In the genomic region with DNA sequence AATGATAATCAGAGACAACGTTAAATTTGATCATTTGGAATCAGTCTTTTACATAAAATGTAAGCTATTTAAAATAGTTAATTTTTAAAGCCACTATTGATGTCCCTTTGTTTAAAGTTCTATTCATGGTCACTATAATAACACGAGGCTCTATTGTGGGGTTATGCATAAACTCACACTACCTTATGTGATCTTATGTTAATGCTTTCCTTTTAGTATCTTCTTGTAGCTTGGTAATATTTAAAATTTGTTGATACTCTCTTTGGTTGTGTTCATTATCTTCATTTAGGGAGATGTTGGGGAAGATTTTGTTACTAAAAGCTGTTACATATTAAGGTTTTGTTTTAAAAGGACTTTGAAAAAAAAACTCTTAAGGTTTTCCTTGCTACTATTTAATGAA, we compare ENCODE assay signal across 12 cellular contexts. TPM values are rescaled to one million over a fixed set of nuclear protein-coding genes. Genes with fewer than 3 reads are reported as not detected.
DNase-seq lines count a peak whose midpoint lies in the region; ATAC-seq and TF ChIP-seq lines count a peak whose summit lies in the region.
"Had no signal": no experiment of that assay in that cellular context is flagged by ENCODE, and none has a peak within 500 bp of the region (broad histone marks: within the 10 kb centered on the region; RNA-seq: fewer than 3 reads in every experiment).

No MANE protein-coding gene starts in this region.

- POLR2A ChIA-PET in PC-9 (lab: Charles Lee; ENCODE audit: unreplicated experiment) = no interaction called here

- no peak overlapping the region for H3K27ac Mint-ChIP-seq in T-helper 2 cell treated with Interferon-gamma antibody and Interleukin-4, amounts not matched to agents 5 μg/mL and 100 μg/mL, for 36 hours

- H3K36me3 Mint-ChIP-seq in T-helper 2 cell treated with Interferon-gamma antibody and Interleukin-4, amounts not matched to agents 5 μg/mL and 100 μg/mL, for 36 hours (ENCODE audit: low read depth) = peaks cover under 1% of the 10 kb centered on the region

- H3K4me3 ChIP-seq in RWPE2 (ENCODE audit: severe bottlenecking) (no peak overlapping the region), fibroblast of the aortic adventitia (ENCODE audit: low read depth, low read length) (peak overlapping the region; percentile 23), smooth muscle cell (peak overlapping the region; percentile 26), PC-9 (no peak overlapping the region)

- no peaks in the 10 kb centered on the region for H3K27me3 ChIP-seq in RWPE2 (ENCODE audit: insufficient read depth, poor library complexity, severe bottlenecking)
- no peaks in the 10 kb centered on the region for H3K27me3 ChIP-seq in smooth muscle cell (ENCODE audit: low read depth)
- H3K27me3 ChIP-seq in PC-9 (ENCODE audit: insufficient read depth, low read depth) = no peaks in the 10 kb centered on the region

- no peaks in the 10 kb centered on the region for H3K27me3 Mint-ChIP-seq in T-helper 2 cell treated with Interferon-gamma antibody and Interleukin-4, amounts not matched to agents 5 μg/mL and 100 μg/mL, for 36 hours (ENCODE audit: low read depth)

- BruUV-seq in PC-9 (replicated peaks; lab: Mats Ljungman, UMichigan) = no TSS peak

- intact Hi-C loops in PC-9 (cut with micrococcal nuclease; ENCODE audit: unreplicated experiment) = loop anchor here (10.0 kb wide), 1 partner anchor 220 kb away; no protein-coding TSS in a partner anchor

- no peaks in the 10 kb centered on the region for H3K9me2 ChIP-seq in PC-9 (ENCODE audit: insufficient read depth)

- H4K20me1 ChIP-seq in smooth muscle cell (ENCODE audit: low read depth) = peaks cover 100% of the 10 kb centered on the region
- peaks cover 5% of the 10 kb centered on the region; the same call in 1 of the 2 replicates for H4K20me1 ChIP-seq in PC-9 (ENCODE audit: insufficient read depth)

- DNase-seq in T-helper 2 cell treated with Interferon-gamma antibody and Interleukin-4, amounts not matched to agents 5 μg/mL and 100 μg/mL, for 36 hours (ENCODE audit: low spot score) = no peak
- DNase-seq in T-helper 2 cell (no peak), RWPE2 (ENCODE audit: low spot score) (no peak), fibroblast of the aortic adventitia (ENCODE audit: low read depth) (no peak), smooth muscle cell (lab: John Stamatoyannopoulos, UW; ENCODE audit: unreplicated experiment) (no peak), PC-9 (no peak), NCI-H2171 (lab: John Stamatoyannopoulos, UW) (no peak)
- DNase-seq: amniotic stem cell, SIG-M5 had no signal

- no peaks in the 10 kb centered on the region for H3K9me3 ChIP-seq in RWPE2 (ENCODE audit: severe bottlenecking)
- no peaks in the 10 kb centered on the region for H3K9me3 ChIP-seq in smooth muscle cell (replicated peaks; ENCODE audit: low read depth)
- no peaks in the 10 kb centered on the region for H3K9me3 ChIP-seq in PC-9 (ENCODE audit: insufficient read depth, low read depth)

- no peak overlapping the region for H2AFZ ChIP-seq in smooth muscle cell (ENCODE audit: low read depth)
- no peak overlapping the region for H2AFZ ChIP-seq in PC-9
- H2AFZ ChIP-seq: parathyroid adenoma had no signal

- WGBS in smooth muscle cell (ENCODE audit: low lambda C conversion rate) = 87% methylated on average over 2 of the region's 2 CpGs

- H3K36me3 ChIP-seq in RWPE2 (ENCODE audit: low read depth) (no peaks in the 10 kb centered on the region), smooth muscle cell (ENCODE audit: low read depth) (no peaks in the 10 kb centered on the region), PC-9 (ENCODE audit: low read depth) (no peaks in the 10 kb centered on the region)

- ATAC-seq in RWPE2 (ENCODE audit: low read depth) = no peak
- no peak for ATAC-seq in GM18909 (IDR thresholded peaks at IDR 0.05; ENCODE audit: poor library complexity, unreplicated experiment)

- H3K4me3 Mint-ChIP-seq in T-helper 2 cell treated with Interferon-gamma antibody and Interleukin-4, amounts not matched to agents 5 μg/mL and 100 μg/mL, for 36 hours = peak overlapping the region; percentile 14

- CTCF ChIA-PET in PC-9 (lab: Charles Lee) = no interaction called here

- H3K9ac ChIP-seq in smooth muscle cell (ENCODE audit: low read depth) = no peak overlapping the region
- H3K9ac ChIP-seq: parathyroid adenoma had no signal

- H3K79me2 ChIP-seq in smooth muscle cell (ENCODE audit: low read depth) (peaks cover 61% of the 10 kb centered on the region), PC-9 (ENCODE audit: low read depth) (peaks cover 25% of the 10 kb centered on the region; the same call in 1 of the 2 replicates)

- no peak overlapping the region for H3K4me2 ChIP-seq in smooth muscle cell
- H3K4me2 ChIP-seq in PC-9 = no peak overlapping the region

- peaks cover 28% of the 10 kb centered on the region for H3K4me1 Mint-ChIP-seq in T-helper 2 cell treated with Interferon-gamma antibody and Interleukin-4, amounts not matched to agents 5 μg/mL and 100 μg/mL, for 36 hours (ENCODE audit: low read depth)

- peaks cover 3% of the 10 kb centered on the region for H3F3A ChIP-seq in smooth muscle cell (ENCODE audit: low read depth)
- H3F3A ChIP-seq in PC-9 (ENCODE audit: insufficient read depth, low read depth) = 0 out of 2 replicates have a peak, but pooled peaks cover 7% of the 10 kb centered on the region

- H3K4me1 ChIP-seq in RWPE2 (ENCODE audit: insufficient read depth, poor library complexity, severe bottlenecking) (peaks cover 23% of the 10 kb centered on the region), smooth muscle cell (ENCODE audit: low read depth) (peaks cover 14% of the 10 kb centered on the region), PC-9 (replicated peaks; ENCODE audit: insufficient read depth) (peaks cover 5% of the 10 kb centered on the region; the same call in 1 of the 2 replicates)
- H3K4me1 ChIP-seq: parathyroid adenoma had no signal

- H3K9me3 Mint-ChIP-seq in T-helper 2 cell treated with Interferon-gamma antibody and Interleukin-4, amounts not matched to agents 5 μg/mL and 100 μg/mL, for 36 hours = no peaks in the 10 kb centered on the region

- no peak for TF ChIP-seq CTCF in RWPE2 (IDR thresholded peaks at IDR 0.05; ENCODE audit: poor library complexity, severe bottlenecking)
- TF ChIP-seq CTCF in fibroblast of the aortic adventitia (IDR thresholded peaks at IDR 0.05; ENCODE audit: insufficient read depth, low read length) = no peak
- no peak for TF ChIP-seq CTCF in smooth muscle cell (IDR thresholded peaks at IDR 0.05; ENCODE audit: borderline replicate concordance, insufficient read depth, poor library complexity, severe bottlenecking)
- no peak for TF ChIP-seq CTCF in PC-9 (conservative IDR thresholded peaks at IDR 0.05)

- H3K27ac ChIP-seq in RWPE2 (ENCODE audit: poor library complexity, severe bottlenecking) = peak overlapping the region; percentile 33
- H3K27ac ChIP-seq in smooth muscle cell (ENCODE audit: low read depth) = peak overlapping the region; percentile 37
- H3K27ac ChIP-seq in PC-9 = no peak overlapping the region
- H3K27ac ChIP-seq: parathyroid adenoma had no signal

RNA-seq across cellular contexts. Expression of gene B3GALT2, which starts 1.2 kb away (rescaled TPM):
- total RNA-seq in fibroblast of the aortic adventitia (ENCODE audit: low replicate concordance) = 0.18 and 1.2 TPM in 2 replicates
- total RNA-seq in smooth muscle cell = not detected in 2 replicates
- polyA plus RNA-seq in smooth muscle cell = not detected in 2 replicates
- total RNA-seq in PC-9 (2021) = not detected in 2 replicates
- total RNA-seq: H1 had no signal
- polyA plus RNA-seq: H1 had no signal

Comparison
In these comparisons a context has a peak if more than half of its experiments do, and no peak if none do; other contexts are left out.
1. H3K4me3 ChIP-seq: peak in fibroblast of the aortic adventitia (single experiment) and smooth muscle cell (single experiment); none in RWPE2 (single experiment) and PC-9 (single experiment).